11 cellular contexts compared by ENCODE assay signal in genomic region chr6:46128476-46128875, GRCh38. TPM values are rescaled to one million over a fixed set of nuclear protein-coding genes. Genes with fewer than 3 reads are reported as not detected.
A peak's percentile ranks its signal among the peaks of the same experiment; 100 is the strongest.
DNase-seq lines count a peak whose midpoint lies in the region; ATAC-seq and TF ChIP-seq lines count a peak whose summit lies in the region.
"Had no signal": no experiment of that assay in that cellular context is flagged by ENCODE, and none has a peak within 500 bp of the region (broad histone marks: within the 10 kb centered on the region; RNA-seq: fewer than 3 reads in every experiment).

No MANE protein-coding gene starts in this region.

- H3K4me3 ChIP-seq in CD8-positive, alpha-beta memory T cell (ENCODE audit: low read length): peak overlapping the region; percentile 82
- H3K4me3 ChIP-seq in Jurkat, Clone E6-1 (ENCODE audit: low read length): peak overlapping the region; percentile 99
- H3K4me3 ChIP-seq in dorsolateral prefrontal cortex (peak overlapping the region in 36 of 59 donors; percentile 59 to 96 (median 85)), Caco-2 (ENCODE audit: low read depth, low read length) (no peak overlapping the region)

- intact Hi-C loops in dorsolateral prefrontal cortex (cut with DNase I): loop anchor here in 1 of 2 donors (5.0 kb wide), 2 partner anchors 36 to 44 kb away; partner anchors contain the start of gene ENPP5
- intact Hi-C loops in Caco-2 (cut with micrococcal nuclease; ENCODE audit: unreplicated experiment): no loop called here

- peaks cover 0 to 1% of the 10 kb centered on the region in 2 donors for H3K27me3 Mint-ChIP-seq in CD8-positive, alpha-beta memory T cell
- peaks cover 4% of the 10 kb centered on the region for H3K27me3 Mint-ChIP-seq in Caco-2 (ENCODE audit: insufficient read depth, unreplicated experiment)

- TF ChIP-seq CTCF in dorsolateral prefrontal cortex (IDR thresholded peaks at IDR 0.05 in 54 of 56, conservative IDR thresholded peaks at IDR 0.05 in 2 of 56; ENCODE audit: low read depth in 1 of 56, partially characterized antibody in 56 of 56) (no peak), Caco-2 (IDR thresholded peaks at IDR 0.05; ENCODE audit: insufficient read depth in 1 of 2, low read depth in 1 of 2, low read length in 1 of 2, severe bottlenecking in 1 of 2, unreplicated experiment in 1 of 2) (no peak)

- CTCF ChIA-PET in CD8-positive, alpha-beta memory T cell (lab: Charles Lee): interaction anchor here (0.7 to 3.1 kb wide), 3 partner anchors 9 to 42 kb away, joined by 3 to 14 read pairs (median 12); partner anchors contain the start of gene ENPP5
- CTCF ChIA-PET in Caco-2 (lab: Charles Lee): no interaction called here

- H3K4me1 Mint-ChIP-seq in CD8-positive, alpha-beta memory T cell: peaks cover 36 to 74% (median 63%) of the 10 kb centered on the region in 3 donors
- no peaks in the 10 kb centered on the region for H3K4me1 Mint-ChIP-seq in Caco-2 (ENCODE audit: low read depth, unreplicated experiment)

- POLR2A ChIA-PET in CD8-positive, alpha-beta memory T cell (lab: Charles Lee): interaction anchor here (0.6 to 2.0 kb wide), 4 partner anchors 11 to 117 kb away, joined by 3 to 11 read pairs (median 4); no protein-coding TSS in a partner anchor
- POLR2A ChIA-PET in Caco-2 (lab: Charles Lee): no interaction called here

- BruUV-seq in Caco-2 (replicated peaks; lab: Mats Ljungman, UMichigan): no TSS peak

- peaks cover 0 to 12% (median 0%) of the 10 kb centered on the region in 3 donors for H3K36me3 Mint-ChIP-seq in CD8-positive, alpha-beta memory T cell
- H3K36me3 Mint-ChIP-seq in Caco-2 (ENCODE audit: insufficient read depth, unreplicated experiment): no peaks in the 10 kb centered on the region

- ATAC-seq in GM18867 (IDR thresholded peaks at IDR 0.05; ENCODE audit: unreplicated experiment) (peak; percentile 33), HG03135 (IDR thresholded peaks at IDR 0.05; ENCODE audit: unreplicated experiment) (no peak), HG02938 (IDR thresholded peaks at IDR 0.05; ENCODE audit: unreplicated experiment) (no peak)

- no peaks in the 10 kb centered on the region for H3K9me3 ChIP-seq in CD8-positive, alpha-beta memory T cell (ENCODE audit: low read length)
- H3K9me3 ChIP-seq in Caco-2: no peaks in the 10 kb centered on the region

- H3K27me3 ChIP-seq in CD8-positive, alpha-beta memory T cell (ENCODE audit: insufficient read depth, low read length, poor library complexity, severe bottlenecking): no peaks in the 10 kb centered on the region
- H3K27me3 ChIP-seq in dorsolateral prefrontal cortex (no peaks in the 10 kb centered on the region), Caco-2 (replicated peaks; ENCODE audit: control insufficient read depth, insufficient read depth, low read length) (no peaks in the 10 kb centered on the region; the same call in 1 of the 2 replicates)

- no peak for DNase-seq in CD8-positive, alpha-beta memory T cell
- DNase-seq in Jurkat, Clone E6-1 (ENCODE audit: low read depth, low spot score): no peak
- DNase-seq in dorsolateral prefrontal cortex (no peak), DMS153 (lab: John Stamatoyannopoulos, UW) (no peak), Caco-2 (no peak)
- DNase-seq: aorta, NCI-H1436 had no signal

- H3K4me1 ChIP-seq in CD8-positive, alpha-beta memory T cell (ENCODE audit: insufficient read depth, low read length): peaks cover 21% of the 10 kb centered on the region
- H3K4me1 ChIP-seq in Caco-2: no peaks in the 10 kb centered on the region

- H3K27ac ChIP-seq in CD8-positive, alpha-beta memory T cell (ENCODE audit: low read depth, low read length): no peak overlapping the region
- no peak overlapping the region for H3K27ac ChIP-seq in dorsolateral prefrontal cortex

- H3K4me3 Mint-ChIP-seq in CD8-positive, alpha-beta memory T cell: peak overlapping the region; percentile 96 to 100 (median 98)
- no peak overlapping the region for H3K4me3 Mint-ChIP-seq in Caco-2 (ENCODE audit: unreplicated experiment)

- H3K36me3 ChIP-seq in CD8-positive, alpha-beta memory T cell (ENCODE audit: insufficient read depth, low read length): no peaks in the 10 kb centered on the region
- no peaks in the 10 kb centered on the region for H3K36me3 ChIP-seq in Caco-2 (ENCODE audit: control insufficient read depth, insufficient read depth, low read length)

- peak overlapping the region; percentile 45 to 98 (median 84) for H3K27ac Mint-ChIP-seq in CD8-positive, alpha-beta memory T cell
- no peak overlapping the region for H3K27ac Mint-ChIP-seq in Caco-2 (ENCODE audit: unreplicated experiment)

- H3K9me3 Mint-ChIP-seq in CD8-positive, alpha-beta memory T cell: no peaks in the 10 kb centered on the region
- H3K9me3 Mint-ChIP-seq in Caco-2 (ENCODE audit: unreplicated experiment): no peaks in the 10 kb centered on the region

RNA-seq across cellular contexts. Expression of gene ENPP4, which starts 1.3 kb away (rescaled TPM):
- total RNA-seq in CD8-positive, alpha-beta memory T cell: 10 to 100 TPM; 13.0 to 13.2 TPM
- polyA plus RNA-seq in CD8-positive, alpha-beta memory T cell: 11.1 TPM
- polyA plus RNA-seq in Jurkat, Clone E6-1 (2012; ENCODE audit: insufficient read depth, insufficient read length): 7.9 TPM
- total RNA-seq in dorsolateral prefrontal cortex: 10 to 100 TPM; 20.6 to 69.1 (median 33.4) TPM
- total RNA-seq in Caco-2 (2022): 2.7 TPM in 2 replicates

RNA-seq across cellular contexts. Expression of gene ENPP5, which starts 42.3 kb away (rescaled TPM):
- total RNA-seq in CD8-positive, alpha-beta memory T cell: under 1 TPM; 0.42 to 0.48 TPM
- polyA plus RNA-seq in CD8-positive, alpha-beta memory T cell: 9.4 TPM
- polyA plus RNA-seq in Jurkat, Clone E6-1 (2012; ENCODE audit: insufficient read depth, insufficient read length): not detected
- total RNA-seq in dorsolateral prefrontal cortex: 10 to 100 TPM; 13.8 to 56.1 (median 36.0) TPM
- 1.4 and 2.3 TPM in 2 replicates for total RNA-seq in Caco-2 (2022)
- total RNA-seq: T-helper 1 cell treated with Interleukin-12 subunit alpha and Interleukin-12 subunit beta and Interleukin-4 antibody, amounts not matched to agents 30 ng/mL and 1 ng/mL, for 36 hours had no signal
